ENCODE assay signal across 11 cellular contexts in genomic region chr4:114423582-114423981, GRCh38.
DNase-seq lines count a peak whose midpoint lies in the region; ATAC-seq, FAIRE-seq and TF ChIP-seq lines count a peak whose summit lies in the region.
"Had no signal": no experiment of that assay in that cellular context is flagged by ENCODE, and none has a peak within 500 bp of the region (broad histone marks: within the 10 kb centered on the region; RNA-seq: fewer than 3 reads in every experiment).

No MANE protein-coding gene starts in this region.

- H3K9me2 ChIP-seq in MM.1S (replicated peaks; ENCODE audit: insufficient read depth, low read length) = no peaks in the 10 kb centered on the region

- no peaks in the 10 kb centered on the region for H3F3A ChIP-seq in MM.1S (ENCODE audit: insufficient read depth, low read length)

- H3K36me3 ChIP-seq in small intestine (ENCODE audit: control insufficient read depth in 2 of 2, insufficient read depth in 2 of 2, low read length in 2 of 2) (no peaks in the 10 kb centered on the region), MM.1S (replicated peaks; ENCODE audit: insufficient read depth, low read length) (no peaks in the 10 kb centered on the region), gastroesophageal sphincter (no peaks in the 10 kb centered on the region)

- H3K9ac ChIP-seq in MM.1S (ENCODE audit: low read length) = no peak overlapping the region

- no peaks in the 10 kb centered on the region for H3K4me1 ChIP-seq in small intestine (ENCODE audit: control insufficient read depth in 2 of 2, insufficient read depth in 1 of 2, low read depth in 1 of 2, low read length in 1 of 2)
- H3K4me1 ChIP-seq in MM.1S (ENCODE audit: low read length) = no peaks in the 10 kb centered on the region
- no peaks in the 10 kb centered on the region for H3K4me1 ChIP-seq in gastroesophageal sphincter
- H3K4me1 ChIP-seq: foreskin keratinocyte had no signal

- H3K4me3 ChIP-seq in small intestine (ENCODE audit: low read depth in 1 of 2, low read length in 2 of 2) (no peak overlapping the region), MM.1S (ENCODE audit: low read length) (no peak overlapping the region), gastroesophageal sphincter (no peak overlapping the region)

- ATAC-seq in GM18909 (IDR thresholded peaks at IDR 0.05; ENCODE audit: poor library complexity, unreplicated experiment) (peak; percentile 96), GM21723 (IDR thresholded peaks at IDR 0.05; ENCODE audit: unreplicated experiment) (peak; percentile 91), HG03095 (IDR thresholded peaks at IDR 0.05; ENCODE audit: unreplicated experiment) (peak; percentile 97), gastroesophageal sphincter (no peak)
- ATAC-seq: foreskin keratinocyte, natural killer cell had no signal

- no peaks in the 10 kb centered on the region for H4K20me1 ChIP-seq in MM.1S (ENCODE audit: insufficient read depth, low read length)

- no peak overlapping the region for H3K4me2 ChIP-seq in MM.1S (ENCODE audit: low read depth, low read length)

- TF ChIP-seq CTCF in MM.1S (IDR thresholded peaks at IDR 0.05; ENCODE audit: low read length) = no peak
- no peak for TF ChIP-seq CTCF in gastroesophageal sphincter (IDR thresholded peaks at IDR 0.05)

- no peaks in the 10 kb centered on the region for H3K79me2 ChIP-seq in MM.1S (ENCODE audit: low read length)

- no peak overlapping the region for H3K27ac ChIP-seq in small intestine (ENCODE audit: low read depth in 1 of 2, low read length in 1 of 2)
- H3K27ac ChIP-seq in MM.1S (ENCODE audit: low read length) = no peak overlapping the region
- H3K27ac ChIP-seq in gastroesophageal sphincter = no peak overlapping the region
- H3K27ac ChIP-seq: foreskin keratinocyte had no signal

- DNase-seq in small intestine (no peak), MM.1S (no peak), HuH-7 (ENCODE audit: low spot score) (no peak), NCI-H345 treated with DMSO at 0.1 percent for 48 hours (lab: John Stamatoyannopoulos, UW; ENCODE audit: unreplicated experiment) (no peak)
- DNase-seq: CD8-positive, alpha-beta memory T cell; foreskin keratinocyte; natural killer cell had no signal

- H2AFZ ChIP-seq in MM.1S (ENCODE audit: low read length) = no peak overlapping the region

- no peak for TF ChIP-seq EP300 in gastroesophageal sphincter (IDR thresholded peaks at IDR 0.05)

- 71 to 88% (median 71%) methylated on average over 3 of the region's 3 CpGs for WGBS in small intestine, 3 donors
- WGBS in gastroesophageal sphincter (ENCODE audit: low coverage in 1 of 2), 2 donors = 83 to 84% methylated on average over 3 of the region's 3 CpGs

- TF ChIP-seq POLR2A in gastroesophageal sphincter (IDR thresholded peaks at IDR 0.05) = no peak

- no peaks in the 10 kb centered on the region for H3K9me3 ChIP-seq in small intestine (ENCODE audit: control insufficient read depth, low read depth)
- no peaks in the 10 kb centered on the region for H3K9me3 ChIP-seq in MM.1S (replicated peaks; ENCODE audit: insufficient read depth, low read length)
- H3K9me3 ChIP-seq in gastroesophageal sphincter = peaks cover 0 to 14% (median 0%) of the 10 kb centered on the region in 3 donors

- H3K27me3 ChIP-seq in small intestine (ENCODE audit: control insufficient read depth in 2 of 2, insufficient read depth in 2 of 2, low read length in 2 of 2) (no peaks in the 10 kb centered on the region), MM.1S (replicated peaks; ENCODE audit: insufficient read depth, low read length) (no peaks in the 10 kb centered on the region), gastroesophageal sphincter (no peaks in the 10 kb centered on the region)

- FAIRE-seq in small intestine (lab: Jason Lieb, UNC) = peak; percentile 26
